ENCODE assay signal across 15 cellular contexts in the genomic region with DNA sequence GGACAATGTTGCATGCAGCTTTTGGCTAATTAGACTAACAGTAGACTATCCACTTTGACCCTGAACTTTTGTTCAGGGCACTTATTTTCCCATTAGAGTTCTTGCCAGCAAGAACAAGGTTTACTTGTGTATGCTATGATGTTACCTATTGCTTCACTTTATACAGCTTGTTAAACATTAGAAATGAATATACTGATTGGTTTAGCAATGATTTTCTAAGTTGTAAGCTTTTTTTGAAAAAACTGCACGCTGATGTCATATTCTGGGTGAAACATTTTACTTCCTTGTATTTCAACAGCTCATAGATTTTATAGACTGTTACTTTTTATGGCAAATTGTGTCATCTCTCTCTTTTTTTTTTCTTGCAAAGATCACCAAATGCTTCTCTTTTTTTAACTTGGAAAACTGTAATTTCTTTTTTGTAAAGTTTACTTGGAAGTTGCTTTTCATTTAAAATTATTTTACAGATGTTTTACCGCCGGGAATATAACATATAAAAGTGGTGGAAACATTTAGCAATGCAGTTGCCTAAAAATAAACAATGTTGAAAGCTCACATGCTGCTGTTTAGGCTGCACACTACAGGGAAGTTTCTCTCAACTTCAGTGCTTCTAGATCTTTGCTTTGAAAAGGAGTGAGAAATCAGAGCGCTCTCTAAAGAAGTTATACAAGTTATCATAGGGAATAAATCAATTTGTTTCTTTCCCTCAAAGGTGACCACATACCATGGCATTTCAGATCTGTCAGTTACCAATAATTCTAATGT.
A peak's percentile ranks its signal among the peaks of the same experiment; 100 is the strongest.
DNase-seq lines count a peak whose midpoint lies in the region; ATAC-seq and TF ChIP-seq lines count a peak whose summit lies in the region.
"Had no signal": no experiment of that assay in that cellular context is flagged by ENCODE, and none has a peak within 500 bp of the region (broad histone marks: within the 10 kb centered on the region; RNA-seq: fewer than 3 reads in every experiment).

No MANE protein-coding gene starts in this region.

- H3K27me3 ChIP-seq in left ventricle myocardium inferior (ENCODE audit: low read depth), result no peaks in the 10 kb centered on the region

- H3K4me3 ChIP-seq in left ventricle myocardium inferior, result peak overlapping the region; percentile 7

- no peaks in the 10 kb centered on the region for H3K9me3 ChIP-seq in left ventricle myocardium inferior (replicated peaks)
- H3K9me3 ChIP-seq: Caco-2, tibial nerve had no signal

- TF ChIP-seq CTCF in left ventricle myocardium inferior (IDR thresholded peaks at IDR 0.05; ENCODE audit: borderline replicate concordance), result no peak

- DNase-seq in left ventricle myocardium inferior (no peak), Right ventricle myocardium inferior (ENCODE audit: missing footprints) (no peak), caudate nucleus (lab: John Stamatoyannopoulos, UW) (no peak), left colon (no peak), stromal cell of bone marrow (ENCODE audit: low read depth) (peak; percentile 18), retina (no peak), cerebellum (ENCODE audit: low spot score) (no peak)
- no peak for DNase-seq in stimulated activated naive CD4-positive, alpha-beta T cell treated with Interleukin-2 at 50 U/mL for 16 hours (lab: John Stamatoyannopoulos, UW)
- DNase-seq: activated CD4-positive, alpha-beta T cell treated with anti-CD3 and anti-CD28 coated beads for 48 hours; activated T-cell treated with anti-CD3 and anti-CD28 coated beads, Interleukin-2, amount 50 U/mL, for 72 hours; Caco-2; left cardiac atrium; MM.1S had no signal

- H3K27ac ChIP-seq in left ventricle myocardium inferior (replicated peaks) (peak overlapping the region; percentile 16), caudate nucleus (ENCODE audit: low read depth, low read length) (peak overlapping the region; percentile 36)

- H3K36me3 ChIP-seq in left ventricle myocardium inferior, result no peaks in the 10 kb centered on the region
- H3K36me3 ChIP-seq: tibial nerve had no signal

- intact Hi-C loops in left ventricle myocardium inferior (cut with micrococcal nuclease) (no loop called here), Right ventricle myocardium inferior (cut with DNase I) (no loop called here), left colon (cut with DNase I, micrococcal nuclease) (no loop called here)

- ATAC-seq in Right ventricle myocardium inferior, result no peak
- peak; percentile 88 for ATAC-seq in left colon
- ATAC-seq: activated T-cell treated with anti-CD3 and anti-CD28 coated beads, Interleukin-2, amount 50 U/mL, for 72 hours; Panc1 had no signal

- H3K4me1 ChIP-seq in left ventricle myocardium inferior, result peaks cover 19% of the 10 kb centered on the region
- H3K4me1 ChIP-seq: Caco-2 had no signal
